ENCODE assay signal across 10 cellular contexts in the genomic region with DNA sequence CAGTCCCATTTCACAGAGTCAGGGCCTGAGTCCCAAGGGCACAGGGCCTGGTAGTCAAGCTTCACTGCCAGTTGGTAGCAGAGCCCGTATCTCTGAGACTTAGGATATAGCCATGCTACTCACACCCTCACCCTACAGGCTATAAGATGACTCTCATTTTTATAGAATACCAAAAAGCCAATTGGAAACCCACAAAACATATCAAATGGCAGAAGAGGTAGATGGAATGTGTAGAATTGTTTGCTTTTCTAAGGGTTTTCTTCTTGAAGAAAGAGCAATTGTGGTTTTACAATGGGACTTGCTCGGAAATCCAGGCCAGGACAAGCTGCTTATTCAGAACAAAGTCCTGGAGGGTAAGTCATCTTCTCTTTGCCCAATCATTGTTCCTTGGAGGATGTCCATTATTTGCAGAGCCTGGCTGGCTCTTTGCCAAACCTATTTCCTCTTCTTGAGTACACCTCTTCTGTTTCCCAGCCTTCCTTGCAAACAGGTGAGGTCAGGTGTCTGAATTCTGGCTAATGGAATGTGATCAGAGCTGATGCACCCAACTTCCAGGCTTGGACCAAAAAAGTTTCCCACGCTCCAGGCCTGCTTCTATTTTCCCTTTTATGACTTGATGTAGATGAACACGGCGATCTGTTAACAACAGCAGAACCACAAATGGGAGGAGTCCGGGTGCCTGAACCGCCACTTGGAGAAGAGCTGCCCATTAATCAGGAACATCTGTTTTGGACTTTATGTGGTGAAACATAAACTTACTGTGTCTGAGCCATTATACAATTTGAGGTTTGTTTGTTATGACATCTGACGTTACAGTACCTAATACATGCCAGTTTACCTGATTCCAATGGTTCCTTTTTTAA. TPM values are rescaled to one million over a fixed set of nuclear protein-coding genes. Genes with fewer than 3 reads are reported as not detected.
DNase-seq lines count a peak whose midpoint lies in the region; ATAC-seq and TF ChIP-seq lines count a peak whose summit lies in the region.
"Had no signal": no experiment of that assay in that cellular context is flagged by ENCODE, and none has a peak within 500 bp of the region (broad histone marks: within the 10 kb centered on the region; RNA-seq: fewer than 3 reads in every experiment).

No MANE protein-coding gene starts in this region.

- no peak for TF ChIP-seq CTCF in MCF 10A (IDR thresholded peaks at IDR 0.05; ENCODE audit: unreplicated experiment)
- TF ChIP-seq CTCF in mucosa of descending colon (IDR thresholded peaks at IDR 0.05) = no peak

- no peak overlapping the region for H3K4me3 Mint-ChIP-seq in MCF 10A (ENCODE audit: unreplicated experiment)

- H3K4me1 Mint-ChIP-seq in MCF 10A (ENCODE audit: insufficient read depth, unreplicated experiment) = peaks cover 19% of the 10 kb centered on the region

- in situ Hi-C loops in G401 (cut with HindIII; ENCODE audit: low sequenced_read_pairs) = no loop called here

- H3K36me3 ChIP-seq in mucosa of descending colon (ENCODE audit: low read depth) = no peaks in the 10 kb centered on the region

- DNase-seq in CD1c-positive myeloid dendritic cell (ENCODE audit: extremely low spot score) = peak; percentile 62
- DNase-seq in LoVo (ENCODE audit: low spot score) = peak; percentile 94
- peak; percentile 98 for DNase-seq in MCF 10A (ENCODE audit: unreplicated experiment)
- peak in 2 of 3 donors; percentile 35 to 88 for DNase-seq in mucosa of descending colon
- DNase-seq in G401 (ENCODE audit: low spot score) = no peak
- DNase-seq in midbrain (lab: John Stamatoyannopoulos, UW) = no peak
- DNase-seq: central memory CD4-positive, alpha-beta T cell had no signal

- no peaks in the 10 kb centered on the region for H3K36me3 Mint-ChIP-seq in MCF 10A (ENCODE audit: insufficient read depth, unreplicated experiment)

- no TSS peak for BruUV-seq in MCF 10A (replicated peaks; lab: Mats Ljungman, UMichigan)

- H3K4me1 ChIP-seq in mucosa of descending colon (ENCODE audit: low read depth) = peaks cover 10% of the 10 kb centered on the region

- intact Hi-C loops in MCF 10A (cut with micrococcal nuclease) = no loop called here
- intact Hi-C loops in mucosa of descending colon (cut with DNase I, micrococcal nuclease) = no loop called here

- no peak overlapping the region for H3K27ac Mint-ChIP-seq in MCF 10A (ENCODE audit: low read depth, unreplicated experiment)

- CTCF ChIA-PET in MCF 10A (lab: Yijun Ruan, JAX) = interaction anchor here (0.6 to 0.7 kb wide), 2 partner anchors 71 to 76 kb away, joined by 3 to 4 read pairs; no protein-coding TSS in a partner anchor

- ATAC-seq in mucosa of descending colon = peak; percentile 93
- no peak for ATAC-seq in HG03175 (IDR thresholded peaks at IDR 0.05; ENCODE audit: unreplicated experiment)
- no peak for ATAC-seq in HG03095 (IDR thresholded peaks at IDR 0.05; ENCODE audit: unreplicated experiment)

- H3K9me3 Mint-ChIP-seq in MCF 10A (ENCODE audit: unreplicated experiment) = no peaks in the 10 kb centered on the region

- POLR2A ChIA-PET in MCF 10A (lab: Yijun Ruan, JAX) = interaction anchor here (0.7 to 1.4 kb wide), 5 partner anchors 18 to 106 kb away, joined by 3 to 6 read pairs (median 5); partner anchors contain the start of genes CIAPIN1 and COQ9

- H3K27me3 Mint-ChIP-seq in MCF 10A (ENCODE audit: insufficient read depth, unreplicated experiment) = peaks cover 2% of the 10 kb centered on the region

- H3K4me3 ChIP-seq in mucosa of descending colon = no peak overlapping the region

- H3K9me3 ChIP-seq in mucosa of descending colon = no peaks in the 10 kb centered on the region

RNA-seq across cellular contexts. Expression of gene CCL22, which starts 16.9 kb away (rescaled TPM):
- total RNA-seq in MCF 10A (2022) = not detected in 2 replicates
- total RNA-seq in mucosa of descending colon = under 1 TPM; 0.16 to 0.51 (median 0.41) TPM
- total RNA-seq in G401 (2014; rRNA removed; shearing (Covaris generic)) = not detected in 2 replicates

RNA-seq across cellular contexts. Expression of gene CX3CL1, which starts 30.6 kb away (rescaled TPM):
- not detected in 2 replicates for total RNA-seq in MCF 10A (2022)
- total RNA-seq in mucosa of descending colon = 10 to 100 TPM in 1 of 3 donors, 1 to 10 TPM in 2; 2.6 to 10.5 (median 3.5) TPM
- 0.43 TPM in 1 of 2 replicates, not detected in the other for total RNA-seq in G401 (2014; rRNA removed; shearing (Covaris generic))
- total RNA-seq: T-helper 2 cell treated with Interferon-gamma antibody and Interleukin-4, amounts not matched to agents 100 ng/mL and 5 ng/mL, for 36 hours had no signal

RNA-seq across cellular contexts. Expression of gene PLLP, which starts 57.2 kb away (rescaled TPM):
- total RNA-seq in MCF 10A (2022) (3.9 and 6.1 TPM in 2 replicates), mucosa of descending colon (1 to 10 TPM; 2.8 to 8.6 (median 4.3) TPM)
- total RNA-seq in G401 (2014; rRNA removed; shearing (Covaris generic)) = 1.5 and 2.7 TPM in 2 replicates

Comparison
In these comparisons a context has a peak if more than half of its experiments do, and no peak if none do; other contexts are left out.
1. DNase-seq: peak in CD1c-positive myeloid dendritic cell (single experiment), LoVo (single experiment), MCF 10A (single experiment) and mucosa of descending colon (2 of 3); none in G401 (single experiment) and midbrain (single experiment).